ENCODE assay signal across 23 cellular contexts in genomic region chr2:96987264-96987909, GRCh38. TPM values are rescaled to one million over a fixed set of nuclear protein-coding genes. Genes with fewer than 3 reads are reported as not detected.
A peak's percentile ranks its signal among the peaks of the same experiment; 100 is the strongest.
DNase-seq lines count a peak whose midpoint lies in the region; ATAC-seq and TF ChIP-seq lines count a peak whose summit lies in the region.
"Had no signal": no experiment of that assay in that cellular context is flagged by ENCODE, and none has a peak within 500 bp of the region (broad histone marks: within the 10 kb centered on the region; RNA-seq: fewer than 3 reads in every experiment).

No MANE protein-coding gene starts in this region.

- peaks cover 4% of the 10 kb centered on the region for H3K4me1 Mint-ChIP-seq in memory B cell
- no peaks in the 10 kb centered on the region for H3K4me1 Mint-ChIP-seq in progenitor cell of endocrine pancreas (ENCODE audit: low read depth)
- peaks cover 0 to 2% of the 10 kb centered on the region in 2 donors for H3K4me1 Mint-ChIP-seq in stimulated activated naive B cell treated with anti-CD40 and anti-IgM and Interleukin-4, amounts not matched to agents 10 μg/mL and 1 μg/mL and 100 μg/mL, for 72 hours
- H3K4me1 Mint-ChIP-seq in activated CD8-positive, alpha-beta memory T cell treated with anti-CD3 and anti-CD28 coated beads, Interleukin-2, amount 10 ng/mL, durations not matched to agents 7 days and 5 days = no peaks in the 10 kb centered on the region
- H3K4me1 Mint-ChIP-seq: CD4-positive, alpha-beta memory T cell had no signal

- H3K9me3 ChIP-seq in esophagus squamous epithelium = no peaks in the 10 kb centered on the region

- H3K9me3 Mint-ChIP-seq in memory B cell (no peaks in the 10 kb centered on the region), progenitor cell of endocrine pancreas (ENCODE audit: low read depth) (no peaks in the 10 kb centered on the region)
- H3K9me3 Mint-ChIP-seq in stimulated activated naive B cell treated with anti-CD40 and anti-IgM and Interleukin-4, amounts not matched to agents 10 μg/mL and 1 μg/mL and 100 μg/mL, for 72 hours = no peaks in the 10 kb centered on the region
- no peaks in the 10 kb centered on the region for H3K9me3 Mint-ChIP-seq in activated CD8-positive, alpha-beta memory T cell treated with anti-CD3 and anti-CD28 coated beads, Interleukin-2, amount 10 ng/mL, durations not matched to agents 7 days and 5 days (ENCODE audit: low read depth)
- H3K9me3 Mint-ChIP-seq: CD4-positive, alpha-beta memory T cell; GM23338 had no signal

- intact Hi-C loops in esophagus squamous epithelium (cut with DNase I) = no loop called here

- H3K36me3 Mint-ChIP-seq in memory B cell = no peaks in the 10 kb centered on the region
- H3K36me3 Mint-ChIP-seq in progenitor cell of endocrine pancreas (ENCODE audit: insufficient read depth) = no peaks in the 10 kb centered on the region
- H3K36me3 Mint-ChIP-seq in stimulated activated naive B cell treated with anti-CD40 and anti-IgM and Interleukin-4, amounts not matched to agents 10 μg/mL and 1 μg/mL and 100 μg/mL, for 72 hours = no peaks in the 10 kb centered on the region
- no peaks in the 10 kb centered on the region for H3K36me3 Mint-ChIP-seq in activated CD8-positive, alpha-beta memory T cell treated with anti-CD3 and anti-CD28 coated beads, Interleukin-2, amount 10 ng/mL, durations not matched to agents 7 days and 5 days
- H3K36me3 Mint-ChIP-seq: CD4-positive, alpha-beta memory T cell had no signal

- no peak overlapping the region for H3K4me3 ChIP-seq in esophagus squamous epithelium
- H3K4me3 ChIP-seq: GM23338 had no signal

- H3K27ac Mint-ChIP-seq in memory B cell = no peak overlapping the region
- H3K27ac Mint-ChIP-seq in progenitor cell of endocrine pancreas = peak overlapping the region; percentile 4
- H3K27ac Mint-ChIP-seq in stimulated activated naive B cell treated with anti-CD40 and anti-IgM and Interleukin-4, amounts not matched to agents 10 μg/mL and 1 μg/mL and 100 μg/mL, for 72 hours = no peak overlapping the region
- H3K27ac Mint-ChIP-seq in activated CD8-positive, alpha-beta memory T cell treated with anti-CD3 and anti-CD28 coated beads, Interleukin-2, amount 10 ng/mL, durations not matched to agents 7 days and 5 days = no peak overlapping the region
- H3K27ac Mint-ChIP-seq: GM23338, H9 had no signal

- peaks cover 6% of the 10 kb centered on the region for H3K27me3 Mint-ChIP-seq in memory B cell
- peaks cover 6% of the 10 kb centered on the region for H3K27me3 Mint-ChIP-seq in progenitor cell of endocrine pancreas
- peaks cover 4 to 11% of the 10 kb centered on the region in 2 donors for H3K27me3 Mint-ChIP-seq in stimulated activated naive B cell treated with anti-CD40 and anti-IgM and Interleukin-4, amounts not matched to agents 10 μg/mL and 1 μg/mL and 100 μg/mL, for 72 hours
- no peaks in the 10 kb centered on the region for H3K27me3 Mint-ChIP-seq in activated CD8-positive, alpha-beta memory T cell treated with anti-CD3 and anti-CD28 coated beads, Interleukin-2, amount 10 ng/mL, durations not matched to agents 7 days and 5 days

- peak; percentile 30 for DNase-seq in activated effector memory CD4-positive, alpha-beta T cell treated with anti-CD3 and anti-CD28 coated beads, Interleukin-2, amount 50 U/mL, for 16 hours
- no peak for DNase-seq in activated effector memory CD4-positive, alpha-beta T cell treated with Interleukin-2 at 50 U/mL for 16 hours
- no peak for DNase-seq in memory B cell (ENCODE audit: low spot score in 2 of 2)
- DNase-seq in progenitor cell of endocrine pancreas (ENCODE audit: low spot score, unreplicated experiment) = no peak
- DNase-seq in stimulated activated naive B cell treated with anti-CD40 and anti-IgM and Interleukin-4, amounts not matched to agents 10 μg/mL and 1 μg/mL and 100 μg/mL, for 72 hours = no peak
- DNase-seq in esophagus squamous epithelium (lab: John Stamatoyannopoulos, UW) = no peak
- no peak for DNase-seq in activated CD8-positive, alpha-beta memory T cell treated with anti-CD3 and anti-CD28 coated beads, Interleukin-2, amount 10 ng/mL, durations not matched to agents 7 days and 5 days
- DNase-seq: C1 segment of cervical spinal cord; Calu3; CD4-positive, alpha-beta memory T cell; COR-L47; DMS53; DMS79 treated with DMSO at 0.1 percent for 48 hours; GF-D8; H9 had no signal

- H3K27me3 ChIP-seq in esophagus squamous epithelium = no peaks in the 10 kb centered on the region

- ATAC-seq in memory B cell (ENCODE audit: low read depth) (peak; percentile 74), GM21576 (IDR thresholded peaks at IDR 0.05; ENCODE audit: unreplicated experiment) (no peak)
- peak; percentile 52 to 79 for ATAC-seq in stimulated activated naive B cell treated with anti-CD40 and anti-IgM and Interleukin-4, amounts not matched to agents 10 μg/mL and 1 μg/mL and 100 μg/mL, for 72 hours (replicated peaks)
- no peak for ATAC-seq in activated CD8-positive, alpha-beta memory T cell treated with anti-CD3 and anti-CD28 coated beads, Interleukin-2, amount 10 ng/mL, durations not matched to agents 7 days and 5 days
- ATAC-seq: HCT116 had no signal

- no peak overlapping the region for H3K27ac ChIP-seq in esophagus squamous epithelium

- TF ChIP-seq POLR2A in esophagus squamous epithelium (IDR thresholded peaks at IDR 0.05) = no peak

- 70 to 91% methylated on average over 7 to 12 of the region's 12 CpGs for WGBS in esophagus squamous epithelium, 2 donors

- TF ChIP-seq CTCF in progenitor cell of endocrine pancreas (IDR thresholded peaks at IDR 0.05; ENCODE audit: unreplicated experiment) (no peak), esophagus squamous epithelium (IDR thresholded peaks at IDR 0.05) (no peak)

- H3K4me3 Mint-ChIP-seq in memory B cell (no peak overlapping the region), progenitor cell of endocrine pancreas (ENCODE audit: low read depth) (no peak overlapping the region)
- no peak overlapping the region for H3K4me3 Mint-ChIP-seq in stimulated activated naive B cell treated with anti-CD40 and anti-IgM and Interleukin-4, amounts not matched to agents 10 μg/mL and 1 μg/mL and 100 μg/mL, for 72 hours
- H3K4me3 Mint-ChIP-seq in activated CD8-positive, alpha-beta memory T cell treated with anti-CD3 and anti-CD28 coated beads, Interleukin-2, amount 10 ng/mL, durations not matched to agents 7 days and 5 days = no peak overlapping the region
- H3K4me3 Mint-ChIP-seq: CD4-positive, alpha-beta memory T cell; GM23338 had no signal

- H3K36me3 ChIP-seq in esophagus squamous epithelium = no peaks in the 10 kb centered on the region

- no peaks in the 10 kb centered on the region for H3K4me1 ChIP-seq in esophagus squamous epithelium

- CTCF ChIA-PET in activated CD8-positive, alpha-beta memory T cell treated with anti-CD3 and anti-CD28 coated beads, Interleukin-2, amount 10 ng/mL, durations not matched to agents 7 days and 5 days (lab: Charles Lee) = interaction anchor here (0.5 kb wide), 1 partner anchor 29 kb away, joined by 3 read pairs; no protein-coding TSS in a partner anchor

RNA-seq across cellular contexts. Expression of gene FAM178B, which starts 1.0 kb away (rescaled TPM):
- total RNA-seq in progenitor cell of endocrine pancreas (not detected in 2 replicates), esophagus squamous epithelium (under 1 TPM in 1 of 4 donors, not detected in 3; 0.72 TPM)
- total RNA-seq in activated CD8-positive, alpha-beta memory T cell treated with anti-CD3 and anti-CD28 coated beads, Interleukin-2, amount 10 ng/mL, durations not matched to agents 7 days and 5 days = not detected
- total RNA-seq: A172, A673, Calu3, Daoy, G401, GM23338, H4 had no signal

Comparison
In these comparisons a context has a peak if more than half of its experiments do, and no peak if none do; other contexts are left out.
1. ATAC-seq: peak in memory B cell (single experiment) and stimulated activated naive B cell treated with anti-CD40 and anti-IgM and Interleukin-4, amounts not matched to agents 10 μg/mL and 1 μg/mL and 100 μg/mL, for 72 hours (2 of 2); none in activated CD8-positive, alpha-beta memory T cell treated with anti-CD3 and anti-CD28 coated beads, Interleukin-2, amount 10 ng/mL, durations not matched to agents 7 days and 5 days (single experiment) and GM21576 (single experiment).